Comparison of ENCODE assay signal across 7 cellular contexts in genomic region chr7:31971049-31971665, GRCh38.
"Had no signal": no experiment of that assay in that cellular context is flagged by ENCODE, and none has a peak within 500 bp of the region (broad histone marks: within the 10 kb centered on the region; RNA-seq: fewer than 3 reads in every experiment).

No MANE protein-coding gene starts in this region.

- FAIRE-seq: H1, H54, HTR-8/SVneo had no signal

- H3K4me2 ChIP-seq: GM23338 had no signal

- H3K4me1 Mint-ChIP-seq: GM23338, H9, IgD-negative memory B cell had no signal

- H2AFZ ChIP-seq: GM23338 had no signal

- H3K27ac Mint-ChIP-seq: GM23338, H9, IgD-negative memory B cell had no signal

- H3K4me3 ChIP-seq: GM23338 had no signal

- H3K4me3 Mint-ChIP-seq: GM23338, H9, IgD-negative memory B cell had no signal

- DNase-seq: H9, HCEC 1CT had no signal

- H3K36me3 Mint-ChIP-seq: IgD-negative memory B cell had no signal

- ATAC-seq: GM23338 had no signal
